25 cellular contexts compared by ENCODE assay signal in genomic region chr18:54396755-54397154, GRCh38. TPM values are rescaled to one million over a fixed set of nuclear protein-coding genes. Genes with fewer than 3 reads are reported as not detected.
"Had no signal": no experiment of that assay in that cellular context is flagged by ENCODE, and none has a peak within 500 bp of the region (broad histone marks: within the 10 kb centered on the region; RNA-seq: fewer than 3 reads in every experiment).

No MANE protein-coding gene starts in this region.

- H3K27ac ChIP-seq: VCaP had no signal

- ATAC-seq: activated T-helper 17 cell treated with anti-CD3 and anti-CD28 coated beads, Interleukin-2, amount 50 U/mL, for 72 hours had no signal

- H3K4me1 Mint-ChIP-seq: activated naive CD4-positive, alpha-beta T cell treated with anti-CD3 and anti-CD28 coated beads, Interleukin-2, amount 10 ng/mL, durations not matched to agents 7 days and 5 days; activated naive CD8-positive, alpha-beta T cell treated with anti-CD3 and anti-CD28 coated beads for 36 hours; activated T-helper 17 cell treated with anti-CD3 and anti-CD28 coated beads, Interleukin-2, amount 50 U/mL, for 72 hours had no signal

- H3K4me3 Mint-ChIP-seq: activated CD4-positive, alpha-beta memory T cell treated with anti-CD3 and anti-CD28 coated beads, Interleukin-2, amount 10 ng/mL, durations not matched to agents 7 days and 5 days; activated naive CD4-positive, alpha-beta T cell treated with anti-CD3 and anti-CD28 coated beads, Interleukin-2, amount 10 ng/mL, durations not matched to agents 7 days and 5 days; activated naive CD8-positive, alpha-beta T cell treated with anti-CD3 and anti-CD28 coated beads for 36 hours; activated T-helper 17 cell treated with anti-CD3 and anti-CD28 coated beads, Interleukin-2, amount 50 U/mL, for 72 hours had no signal

- H3K36me3 Mint-ChIP-seq: activated naive CD4-positive, alpha-beta T cell treated with anti-CD3 and anti-CD28 coated beads, Interleukin-2, amount 10 ng/mL, durations not matched to agents 7 days and 5 days; activated naive CD8-positive, alpha-beta T cell treated with anti-CD3 and anti-CD28 coated beads for 36 hours had no signal

- H3K27ac Mint-ChIP-seq: activated CD4-positive, alpha-beta memory T cell treated with anti-CD3 and anti-CD28 coated beads, Interleukin-2, amount 10 ng/mL, durations not matched to agents 7 days and 5 days; activated naive CD4-positive, alpha-beta T cell treated with anti-CD3 and anti-CD28 coated beads, Interleukin-2, amount 10 ng/mL, durations not matched to agents 7 days and 5 days; activated naive CD8-positive, alpha-beta T cell treated with anti-CD3 and anti-CD28 coated beads for 36 hours; activated T-helper 17 cell treated with anti-CD3 and anti-CD28 coated beads, Interleukin-2, amount 50 U/mL, for 72 hours had no signal

- H3K9me3 Mint-ChIP-seq: activated CD4-positive, alpha-beta memory T cell treated with anti-CD3 and anti-CD28 coated beads, Interleukin-2, amount 10 ng/mL, durations not matched to agents 7 days and 5 days; activated naive CD4-positive, alpha-beta T cell treated with anti-CD3 and anti-CD28 coated beads, Interleukin-2, amount 10 ng/mL, durations not matched to agents 7 days and 5 days; activated naive CD8-positive, alpha-beta T cell treated with anti-CD3 and anti-CD28 coated beads for 36 hours; activated T-helper 17 cell treated with anti-CD3 and anti-CD28 coated beads, Interleukin-2, amount 50 U/mL, for 72 hours had no signal

- DNase-seq: activated CD4-positive, alpha-beta memory T cell treated with anti-CD3 and anti-CD28 coated beads, Interleukin-2, amount 10 ng/mL, durations not matched to agents 7 days and 5 days; activated CD4-positive, alpha-beta T cell treated with anti-CD3 and anti-CD28 coated beads, Interleukin-2, amount 50 U/mL, for 1 hour; activated CD4-positive, CD25-positive, alpha-beta regulatory T cell; activated gamma-delta T cell; activated naive CD4-positive, alpha-beta T cell treated with anti-CD3 and anti-CD28 coated beads, Interleukin-2, amount 10 ng/mL, durations not matched to agents 7 days and 5 days; activated naive CD8-positive, alpha-beta T cell treated with anti-CD3 and anti-CD28 coated beads for 36 hours; activated T-cell treated with anti-CD3 and anti-CD28 coated beads for 4 hours; activated T-cell treated with anti-CD3 and anti-CD28 coated beads, Interleukin-2, amount 50 U/mL, for 48 hours; cerebellar nuclear complex; NCI-H1048; NCI-H1417; NCI-H2029; NCI-H2107; NCI-H2171 treated with DMSO at 0.1 percent for 48 hours; NCI-H226; NCI-H526 treated with DMSO at 0.1 percent for 48 hours; NCI-H82; SIG-M5; T-helper 2 cell; T1000 had no signal

- H3K27me3 Mint-ChIP-seq: activated naive CD4-positive, alpha-beta T cell treated with anti-CD3 and anti-CD28 coated beads, Interleukin-2, amount 10 ng/mL, durations not matched to agents 7 days and 5 days; activated naive CD8-positive, alpha-beta T cell treated with anti-CD3 and anti-CD28 coated beads for 36 hours; activated T-helper 17 cell treated with anti-CD3 and anti-CD28 coated beads, Interleukin-2, amount 50 U/mL, for 72 hours had no signal

RNA-seq across cellular contexts. Expression of gene STARD6, which starts 39.1 kb away (rescaled TPM):
- total RNA-seq: activated CD4-positive, alpha-beta memory T cell treated with anti-CD3 and anti-CD28 coated beads, Interleukin-2, amount 10 ng/mL, durations not matched to agents 7 days and 5 days; activated naive CD8-positive, alpha-beta T cell treated with anti-CD3 and anti-CD28 coated beads for 36 hours; cardiac septum; MCF 10A; OCI-LY7 had no signal
